In the genomic region with DNA sequence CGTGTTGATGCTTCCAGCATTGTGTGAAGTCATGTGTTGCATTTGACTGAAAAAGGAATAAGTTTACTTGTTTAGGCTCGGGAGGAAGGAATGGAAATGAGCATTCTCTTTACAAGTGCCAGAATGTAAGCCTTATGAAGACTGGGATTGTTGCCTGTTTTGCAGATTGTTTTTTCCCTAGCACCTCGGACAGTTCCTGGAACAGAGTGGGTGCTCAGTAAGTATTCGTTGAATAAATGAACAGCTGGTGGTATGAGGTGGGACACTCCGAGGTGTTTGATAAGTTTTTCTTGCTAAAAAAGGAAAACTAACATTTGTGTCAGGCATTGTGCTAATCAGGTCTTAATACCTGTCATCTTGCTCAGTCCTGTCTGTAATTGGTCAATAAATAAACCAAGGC, we compare ENCODE assay signal across 2 cellular contexts.
TF ChIP-seq lines count a peak whose summit lies in the region.

No MANE protein-coding gene starts in this region.

TF ChIP-seq in Ishikawa, 13 proteins besides CTCF, POLR2A, EP300 and RAD21:
- TF ChIP-seq, protein P1, sequence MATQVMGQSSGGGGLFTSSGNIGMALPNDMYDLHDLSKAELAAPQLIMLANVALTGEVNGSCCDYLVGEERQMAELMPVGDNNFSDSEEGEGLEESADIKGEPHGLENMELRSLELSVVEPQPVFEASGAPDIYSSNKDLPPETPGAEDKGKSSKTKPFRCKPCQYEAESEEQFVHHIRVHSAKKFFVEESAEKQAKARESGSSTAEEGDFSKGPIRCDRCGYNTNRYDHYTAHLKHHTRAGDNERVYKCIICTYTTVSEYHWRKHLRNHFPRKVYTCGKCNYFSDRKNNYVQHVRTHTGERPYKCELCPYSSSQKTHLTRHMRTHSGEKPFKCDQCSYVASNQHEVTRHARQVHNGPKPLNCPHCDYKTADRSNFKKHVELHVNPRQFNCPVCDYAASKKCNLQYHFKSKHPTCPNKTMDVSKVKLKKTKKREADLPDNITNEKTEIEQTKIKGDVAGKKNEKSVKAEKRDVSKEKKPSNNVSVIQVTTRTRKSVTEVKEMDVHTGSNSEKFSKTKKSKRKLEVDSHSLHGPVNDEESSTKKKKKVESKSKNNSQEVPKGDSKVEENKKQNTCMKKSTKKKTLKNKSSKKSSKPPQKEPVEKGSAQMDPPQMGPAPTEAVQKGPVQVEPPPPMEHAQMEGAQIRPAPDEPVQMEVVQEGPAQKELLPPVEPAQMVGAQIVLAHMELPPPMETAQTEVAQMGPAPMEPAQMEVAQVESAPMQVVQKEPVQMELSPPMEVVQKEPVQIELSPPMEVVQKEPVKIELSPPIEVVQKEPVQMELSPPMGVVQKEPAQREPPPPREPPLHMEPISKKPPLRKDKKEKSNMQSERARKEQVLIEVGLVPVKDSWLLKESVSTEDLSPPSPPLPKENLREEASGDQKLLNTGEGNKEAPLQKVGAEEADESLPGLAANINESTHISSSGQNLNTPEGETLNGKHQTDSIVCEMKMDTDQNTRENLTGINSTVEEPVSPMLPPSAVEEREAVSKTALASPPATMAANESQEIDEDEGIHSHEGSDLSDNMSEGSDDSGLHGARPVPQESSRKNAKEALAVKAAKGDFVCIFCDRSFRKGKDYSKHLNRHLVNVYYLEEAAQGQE (IDR thresholded peaks at IDR 0.05; ENCODE audit: low read depth): peak; percentile 69
- TF ChIP-seq, protein P2, sequence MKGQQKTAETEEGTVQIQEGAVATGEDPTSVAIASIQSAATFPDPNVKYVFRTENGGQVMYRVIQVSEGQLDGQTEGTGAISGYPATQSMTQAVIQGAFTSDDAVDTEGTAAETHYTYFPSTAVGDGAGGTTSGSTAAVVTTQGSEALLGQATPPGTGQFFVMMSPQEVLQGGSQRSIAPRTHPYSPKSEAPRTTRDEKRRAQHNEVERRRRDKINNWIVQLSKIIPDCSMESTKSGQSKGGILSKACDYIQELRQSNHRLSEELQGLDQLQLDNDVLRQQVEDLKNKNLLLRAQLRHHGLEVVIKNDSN (IDR thresholded peaks at IDR 0.05): no peak

TF ChIP-seq in GM12878, 131 proteins besides CTCF, POLR2A, EP300 and RAD21:
- TF ChIP-seq, protein P1 (IDR thresholded peaks at IDR 0.05; ENCODE audit: low read depth, low read length): peak; percentile 66; the same call in 1 of the 2 replicates
- no peak for TF ChIP-seq ZNF217 (IDR thresholded peaks at IDR 0.05)
